15 cellular contexts compared by ENCODE assay signal in the genomic region with DNA sequence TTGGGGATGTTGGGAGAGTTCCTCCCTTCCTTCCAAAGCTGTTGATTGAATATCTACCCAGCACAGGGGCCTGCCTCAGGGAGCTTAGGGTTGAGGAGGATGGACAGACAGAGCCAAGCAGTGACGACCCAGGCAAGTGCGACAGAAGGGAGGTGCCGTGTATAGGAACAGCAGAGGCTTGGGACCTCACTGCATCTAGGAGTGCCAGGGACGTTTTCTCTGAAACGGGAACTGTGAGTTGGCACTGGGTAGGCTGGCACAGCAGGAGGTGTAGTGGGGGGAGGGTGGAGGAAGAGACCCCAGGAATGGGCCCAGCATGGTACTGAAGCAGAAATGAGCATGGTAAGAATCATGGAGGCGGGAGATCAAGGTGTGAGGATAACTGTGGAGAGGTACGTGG. TPM values are rescaled to one million over a fixed set of nuclear protein-coding genes. Genes with fewer than 3 reads are reported as not detected.
DNase-seq lines count a peak whose midpoint lies in the region; ATAC-seq and TF ChIP-seq lines count a peak whose summit lies in the region.
"Had no signal": no experiment of that assay in that cellular context is flagged by ENCODE, and none has a peak within 500 bp of the region (broad histone marks: within the 10 kb centered on the region; RNA-seq: fewer than 3 reads in every experiment).

No MANE protein-coding gene starts in this region.

- H3K36me3 ChIP-seq in lung (ENCODE audit: control insufficient read depth in 2 of 2, insufficient read depth in 2 of 2, low read length in 2 of 2) (no peaks in the 10 kb centered on the region), subcutaneous abdominal adipose tissue (ENCODE audit: control insufficient read depth in 5 of 5, insufficient read depth in 5 of 5, low read length in 5 of 5) (no peaks in the 10 kb centered on the region)
- H3K36me3 ChIP-seq: BLaER1 treated with 17β-estradiol and CSF1 and Interleukin-3, amounts not matched to agents 10 nM and 100 nM; HAP-1 had no signal

- H3K4me3 ChIP-seq in lung (no peak overlapping the region), subcutaneous abdominal adipose tissue (ENCODE audit: low read depth in 1 of 5, low read length in 5 of 5) (no peak overlapping the region)
- H3K4me3 ChIP-seq: BLaER1 treated with 17β-estradiol and CSF1 and Interleukin-3, amounts not matched to agents 10 nM and 100 nM; HAP-1 had no signal

- no peaks in the 10 kb centered on the region for H3K4me1 Mint-ChIP-seq in natural killer cell treated with Interleukin-12 subunit alpha and Interleukin-12 subunit beta and Interleukin-15 and Interleukin-18, amount 100 ng/mL, for 72 hours (ENCODE audit: low read depth in 2 of 2)
- no peaks in the 10 kb centered on the region for H3K4me1 Mint-ChIP-seq in natural killer cell
- peaks cover 15% of the 10 kb centered on the region for H3K4me1 Mint-ChIP-seq in endothelial cell (ENCODE audit: unreplicated experiment)
- H3K4me1 Mint-ChIP-seq: B cell had no signal

- H3K27me3 ChIP-seq in lung (ENCODE audit: control insufficient read depth, insufficient read depth) (no peaks in the 10 kb centered on the region), subcutaneous abdominal adipose tissue (ENCODE audit: control insufficient read depth in 5 of 5, insufficient read depth in 4 of 5, low read length in 5 of 5) (no peaks in the 10 kb centered on the region)
- H3K27me3 ChIP-seq: BLaER1 treated with 17β-estradiol and CSF1 and Interleukin-3, amounts not matched to agents 10 nM and 100 nM had no signal

- H3K9me3 ChIP-seq in lung (ENCODE audit: control insufficient read depth in 2 of 2, insufficient read depth in 1 of 2, low read length in 1 of 2) (peaks cover 0 to 2% of the 10 kb centered on the region in 2 donors), subcutaneous abdominal adipose tissue (ENCODE audit: control insufficient read depth in 5 of 5, low read length in 5 of 5) (no peaks in the 10 kb centered on the region)
- H3K9me3 ChIP-seq: BLaER1 treated with 17β-estradiol and CSF1 and Interleukin-3, amounts not matched to agents 10 nM and 100 nM; HAP-1 had no signal

- TF ChIP-seq CTCF in natural killer cell (IDR thresholded peaks at IDR 0.05) (no peak), lung (IDR thresholded peaks at IDR 0.05; ENCODE audit: control extremely low read depth, extremely low read depth) (no peak), endothelial cell (IDR thresholded peaks at IDR 0.05; ENCODE audit: unreplicated experiment) (no peak)

- intact Hi-C loops in natural killer cell (cut with micrococcal nuclease), result no loop called here

- no peak overlapping the region for H3K27ac ChIP-seq in lung (ENCODE audit: low read depth in 1 of 2, low read length in 1 of 2)
- H3K27ac ChIP-seq in subcutaneous abdominal adipose tissue (ENCODE audit: low read depth, low read length), result peak overlapping the region; percentile 6
- H3K27ac ChIP-seq: BLaER1 treated with 17β-estradiol and CSF1 and Interleukin-3, amounts not matched to agents 10 nM and 100 nM had no signal

- no peak overlapping the region for H3K4me3 Mint-ChIP-seq in natural killer cell treated with Interleukin-12 subunit alpha and Interleukin-12 subunit beta and Interleukin-15 and Interleukin-18, amount 100 ng/mL, for 72 hours
- H3K4me3 Mint-ChIP-seq in natural killer cell (no peak overlapping the region), endothelial cell (ENCODE audit: unreplicated experiment) (no peak overlapping the region)
- H3K4me3 Mint-ChIP-seq: B cell; CD8-positive, alpha-beta T cell had no signal

- no peak overlapping the region for H3K9ac ChIP-seq in subcutaneous abdominal adipose tissue (ENCODE audit: low read length in 5 of 5)
- H3K9ac ChIP-seq: BLaER1 treated with 17β-estradiol and CSF1 and Interleukin-3, amounts not matched to agents 10 nM and 100 nM had no signal

- no peaks in the 10 kb centered on the region for H3K4me1 ChIP-seq in lung (ENCODE audit: control insufficient read depth in 2 of 2, insufficient read depth in 2 of 2, low read length in 2 of 2)
- H3K4me1 ChIP-seq in subcutaneous abdominal adipose tissue (ENCODE audit: control insufficient read depth in 5 of 5, insufficient read depth in 5 of 5, low read length in 5 of 5), result peaks cover 0 to 47% (median 7%) of the 10 kb centered on the region in 5 donors
- H3K4me1 ChIP-seq: HAP-1 had no signal

- peaks cover 3 to 12% of the 10 kb centered on the region in 2 donors for H3K27me3 Mint-ChIP-seq in natural killer cell treated with Interleukin-12 subunit alpha and Interleukin-12 subunit beta and Interleukin-15 and Interleukin-18, amount 100 ng/mL, for 72 hours
- peaks cover 0 to 7% of the 10 kb centered on the region in 2 donors for H3K27me3 Mint-ChIP-seq in natural killer cell (ENCODE audit: low read depth in 2 of 2)
- no peaks in the 10 kb centered on the region for H3K27me3 Mint-ChIP-seq in endothelial cell (ENCODE audit: unreplicated experiment)
- H3K27me3 Mint-ChIP-seq: B cell had no signal

- peak; percentile 20 to 52 for ATAC-seq in natural killer cell treated with Interleukin-12 subunit alpha and Interleukin-12 subunit beta and Interleukin-15 and Interleukin-18, amount 100 ng/mL, for 72 hours
- ATAC-seq in natural killer cell (no peak), lung (ENCODE audit: insufficient read depth, low FRiP score) (no peak)
- ATAC-seq: CD8-positive, alpha-beta T cell had no signal

- no peak overlapping the region for H3K27ac Mint-ChIP-seq in natural killer cell treated with Interleukin-12 subunit alpha and Interleukin-12 subunit beta and Interleukin-15 and Interleukin-18, amount 100 ng/mL, for 72 hours
- H3K27ac Mint-ChIP-seq in natural killer cell, result no peak overlapping the region
- no peak overlapping the region for H3K27ac Mint-ChIP-seq in endothelial cell (ENCODE audit: unreplicated experiment)
- H3K27ac Mint-ChIP-seq: B cell; CD8-positive, alpha-beta T cell had no signal

- no peak for DNase-seq in natural killer cell treated with Interleukin-12 subunit alpha and Interleukin-12 subunit beta and Interleukin-15 and Interleukin-18, amount 100 ng/mL, for 72 hours (ENCODE audit: low spot score)
- DNase-seq in natural killer cell, result no peak
- DNase-seq in lung (ENCODE audit: low spot score), result peak; percentile 16
- no peak for DNase-seq in endothelial cell (ENCODE audit: low spot score)
- no peak for DNase-seq in NCI-H1436 treated with DMSO at 0.1 percent for 48 hours (lab: John Stamatoyannopoulos, UW)
- DNase-seq: Calu3; CD8-positive, alpha-beta T cell; DMS79 treated with DMSO at 0.1 percent for 48 hours; GF-D8; GOT3 had no signal

- no peaks in the 10 kb centered on the region for H3K9me3 Mint-ChIP-seq in natural killer cell treated with Interleukin-12 subunit alpha and Interleukin-12 subunit beta and Interleukin-15 and Interleukin-18, amount 100 ng/mL, for 72 hours
- H3K9me3 Mint-ChIP-seq in natural killer cell (no peaks in the 10 kb centered on the region), endothelial cell (ENCODE audit: unreplicated experiment) (no peaks in the 10 kb centered on the region)
- H3K9me3 Mint-ChIP-seq: CD8-positive, alpha-beta T cell had no signal

- WGBS in lung, 2 donors, result 74 to 85% methylated on average over 7 of the region's 7 CpGs

- no peaks in the 10 kb centered on the region for H3K36me3 Mint-ChIP-seq in natural killer cell treated with Interleukin-12 subunit alpha and Interleukin-12 subunit beta and Interleukin-15 and Interleukin-18, amount 100 ng/mL, for 72 hours
- no peaks in the 10 kb centered on the region for H3K36me3 Mint-ChIP-seq in natural killer cell
- H3K36me3 Mint-ChIP-seq in endothelial cell (ENCODE audit: low read depth, unreplicated experiment), result no peaks in the 10 kb centered on the region
- H3K36me3 Mint-ChIP-seq: CD8-positive, alpha-beta T cell had no signal

RNA-seq across cellular contexts. Expression of a gene that starts 55.3 kb away (rescaled TPM):
- 10 to 100 TPM; 14.3 to 23.6 TPM for total RNA-seq in natural killer cell treated with Interleukin-12 subunit alpha and Interleukin-12 subunit beta and Interleukin-15 and Interleukin-18, amount 100 ng/mL, for 72 hours
- total RNA-seq in natural killer cell, result 10 to 100 TPM; 16.5 to 19.7 (median 18.8) TPM
- 10 to 100 TPM; 23.6 to 39.6 TPM for total RNA-seq in lung
- polyA plus RNA-seq in lung, result 10 to 100 TPM in 1 of 2 donors, 1 to 10 TPM in 1; 9.9 to 22.9 TPM
- 25.9 TPM for total RNA-seq in endothelial cell (ENCODE audit: unreplicated experiment)
- total RNA-seq: A172 had no signal

Comparison
In these comparisons a context has a peak if more than half of its experiments do, and no peak if none do; other contexts are left out.
1. ATAC-seq: peak in natural killer cell treated with Interleukin-12 subunit alpha and Interleukin-12 subunit beta and Interleukin-15 and Interleukin-18, amount 100 ng/mL, for 72 hours (2 of 2); none in natural killer cell (0 of 3) and lung (single experiment).